Comparison of ENCODE assay signal across 12 cellular contexts in the genomic region with DNA sequence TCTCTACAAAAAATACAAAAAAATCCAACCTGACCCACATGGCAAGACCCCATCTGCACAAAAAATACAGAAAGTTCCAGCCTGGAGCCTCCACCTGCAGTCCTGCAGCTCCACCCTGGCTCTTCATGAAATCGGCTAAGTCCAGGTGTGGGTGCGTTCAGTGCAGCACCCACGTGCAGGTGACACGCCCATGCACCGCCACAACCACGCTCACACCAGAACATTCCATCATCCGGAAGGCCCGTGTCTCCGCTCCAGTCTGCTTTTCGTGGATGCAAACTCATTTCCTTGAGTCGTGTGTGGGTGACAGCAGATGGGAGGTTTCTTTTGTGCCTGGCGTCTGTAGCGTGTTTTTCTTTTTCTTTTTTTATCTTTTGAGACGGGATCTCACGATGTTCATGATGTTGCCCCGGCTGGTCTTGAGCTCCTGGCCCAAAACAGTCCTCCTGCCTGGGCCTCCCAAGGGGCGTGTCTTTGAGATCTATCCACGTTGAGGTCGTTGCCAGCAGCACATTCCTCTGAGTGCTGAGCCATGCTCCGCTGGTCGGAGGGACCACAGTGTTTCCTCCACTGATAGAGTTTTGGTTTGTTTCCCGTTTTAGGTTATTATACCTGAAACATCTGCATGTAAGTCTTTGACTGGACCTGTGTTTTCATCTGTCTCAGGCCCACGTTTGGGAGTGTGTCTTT. TPM values are rescaled to one million over a fixed set of nuclear protein-coding genes. Genes with fewer than 3 reads are reported as not detected.
DNase-seq lines count a peak whose midpoint lies in the region; ATAC-seq, FAIRE-seq and TF ChIP-seq lines count a peak whose summit lies in the region.
"Had no signal": no experiment of that assay in that cellular context is flagged by ENCODE, and none has a peak within 500 bp of the region (broad histone marks: within the 10 kb centered on the region; RNA-seq: fewer than 3 reads in every experiment).

No MANE protein-coding gene starts in this region.

- WGBS in IMR-90 (ENCODE audit: extremely low coverage in 2 of 2, insufficient read length in 1 of 2), 2 experiments, result 88% methylated on average over 13 of the region's 23 CpGs; no CpG with 5 or more reads in 1 of the 2 experiments
- WGBS in GM12878 (ENCODE audit: insufficient coverage, insufficient replicate concordance, low lambda C conversion rate, missing lambda C conversion rate), result 16% methylated on average over 23 of the region's 23 CpGs

- no peak overlapping the region for H3K27ac ChIP-seq in CD8-positive, alpha-beta memory T cell (ENCODE audit: low read depth, low read length)
- no peak overlapping the region for H3K27ac ChIP-seq in IMR-90 (ENCODE audit: insufficient read depth, low read length)
- peak overlapping the region; percentile 68 for H3K27ac ChIP-seq in GM12878 (ENCODE audit: control insufficient read depth, insufficient read depth)
- H3K27ac ChIP-seq in uterus, result no peak overlapping the region

- 0 out of 2 replicates have a peak, but pooled peaks cover 7% of the 10 kb centered on the region for H3K9me1 ChIP-seq in IMR-90 (ENCODE audit: insufficient read depth, low read length)

- no peaks in the 10 kb centered on the region for H3K9me3 ChIP-seq in CD8-positive, alpha-beta memory T cell (ENCODE audit: low read length)
- H3K9me3 ChIP-seq in IMR-90 (ENCODE audit: control insufficient read depth, insufficient read depth, low read length) (no peaks in the 10 kb centered on the region), GM12878 (replicated peaks; ENCODE audit: control insufficient read depth, insufficient read depth, low read length) (no peaks in the 10 kb centered on the region), uterus (no peaks in the 10 kb centered on the region)
- H3K9me3 ChIP-seq: stomach had no signal

- no peak overlapping the region for H4K91ac ChIP-seq in IMR-90 (ENCODE audit: insufficient read depth, low read depth, low read length)

- dilution Hi-C loops in IMR-90 (cut with HindIII; ENCODE audit: low sequenced_read_pairs, unreplicated experiment), result no loop called here

- no peak for TF ChIP-seq EP300 in GM12878 (IDR thresholded peaks at IDR 0.05; ENCODE audit: borderline replicate concordance in 1 of 2, control insufficient read depth in 1 of 2, low read depth in 2 of 2, low read length in 2 of 2)

- H3K36me3 ChIP-seq in CD8-positive, alpha-beta memory T cell (ENCODE audit: insufficient read depth, low read length), result peaks cover 14% of the 10 kb centered on the region
- H3K36me3 ChIP-seq in IMR-90 (ENCODE audit: control insufficient read depth, insufficient read depth, low read length) (peaks cover 43% of the 10 kb centered on the region), GM12878 (ENCODE audit: control insufficient read depth in 2 of 2, insufficient read depth in 2 of 2, low read length in 1 of 2) (peaks cover 3 to 6% of the 10 kb centered on the region in 2 experiments), uterus (no peaks in the 10 kb centered on the region)

- H3K18ac ChIP-seq in IMR-90 (ENCODE audit: low read depth, low read length), result no peak overlapping the region

- intact Hi-C loops in IMR-90 (cut with micrococcal nuclease) (no loop called here), GM12878 (cut with micrococcal nuclease; ENCODE audit: unreplicated experiment) (no loop called here), uterus (cut with DNase I; ENCODE audit: low total_unique reads) (no loop called here)

- H3K4me3 Mint-ChIP-seq in CD8-positive, alpha-beta memory T cell, result peak overlapping the region; percentile 35 to 78 (median 65)
- H3K4me3 Mint-ChIP-seq in natural killer cell treated with Interleukin-12 subunit alpha and Interleukin-12 subunit beta and Interleukin-15 and Interleukin-18, amount 100 ng/mL, for 72 hours, result peak overlapping the region; percentile 45

- no peak overlapping the region for H2BK20ac ChIP-seq in IMR-90 (ENCODE audit: low read depth, low read length)

- CTCF ChIA-PET in CD8-positive, alpha-beta memory T cell (lab: Charles Lee), result interaction anchor here (1.0 to 1.4 kb wide), 4 partner anchors 22 to 62 kb away, joined by 3 to 4 read pairs (median 4); a partner anchor contains a TSS
- CTCF ChIA-PET in IMR-90 (lab: Yijun Ruan, JAX), result no interaction called here
- CTCF ChIA-PET in GM12878 (lab: Yijun Ruan, JAX), result interaction anchor here (0.6 to 2.4 kb wide), 5 partner anchors 9 to 232 kb away, joined by 3 to 9 read pairs (median 4); no protein-coding TSS in a partner anchor

- no peaks in the 10 kb centered on the region for H3K9me3 Mint-ChIP-seq in CD8-positive, alpha-beta memory T cell
- H3K9me3 Mint-ChIP-seq in natural killer cell treated with Interleukin-12 subunit alpha and Interleukin-12 subunit beta and Interleukin-15 and Interleukin-18, amount 100 ng/mL, for 72 hours, result no peaks in the 10 kb centered on the region

- H2BK15ac ChIP-seq in IMR-90 (ENCODE audit: low read depth, low read length), result no peak overlapping the region

- peaks cover 0 to 33% (median 0%) of the 10 kb centered on the region in 3 donors for H3K36me3 Mint-ChIP-seq in CD8-positive, alpha-beta memory T cell
- H3K36me3 Mint-ChIP-seq in natural killer cell treated with Interleukin-12 subunit alpha and Interleukin-12 subunit beta and Interleukin-15 and Interleukin-18, amount 100 ng/mL, for 72 hours, result peaks cover 5% of the 10 kb centered on the region

- peaks cover 21% of the 10 kb centered on the region for H3K4me1 ChIP-seq in CD8-positive, alpha-beta memory T cell (ENCODE audit: insufficient read depth, low read length)
- H3K4me1 ChIP-seq in IMR-90 (ENCODE audit: control insufficient read depth, insufficient read depth, low read length), result no peaks in the 10 kb centered on the region
- H3K4me1 ChIP-seq in GM12878 (ENCODE audit: control insufficient read depth, insufficient read depth, low read length), result peaks cover 18% of the 10 kb centered on the region
- no peaks in the 10 kb centered on the region for H3K4me1 ChIP-seq in uterus

- H3K27me3 Mint-ChIP-seq in CD8-positive, alpha-beta memory T cell, result no peaks in the 10 kb centered on the region
- H3K27me3 Mint-ChIP-seq in natural killer cell treated with Interleukin-12 subunit alpha and Interleukin-12 subunit beta and Interleukin-15 and Interleukin-18, amount 100 ng/mL, for 72 hours, result no peaks in the 10 kb centered on the region

- H4K8ac ChIP-seq in IMR-90 (ENCODE audit: low read depth in 2 of 2, low read length in 2 of 2), result no peak overlapping the region

- no peaks in the 10 kb centered on the region for H3K27me3 ChIP-seq in CD8-positive, alpha-beta memory T cell (ENCODE audit: insufficient read depth, low read length, poor library complexity, severe bottlenecking)
- no peaks in the 10 kb centered on the region for H3K27me3 ChIP-seq in IMR-90 (ENCODE audit: control insufficient read depth, insufficient read depth, low read length)
- H3K27me3 ChIP-seq in GM12878 (replicated peaks in 1 of 2; ENCODE audit: control insufficient read depth in 2 of 2, insufficient read depth in 2 of 2, low read length in 1 of 2), result no peaks in the 10 kb centered on the region
- H3K27me3 ChIP-seq in uterus, result no peaks in the 10 kb centered on the region
- H3K27me3 ChIP-seq: stomach had no signal

- RAD21 ChIA-PET in GM12878 (lab: Charles Lee; ENCODE audit: unreplicated experiment), result no interaction called here

- ATAC-seq in IMR-90 (ENCODE audit: low read depth), result no peak
- peak; percentile 49 for ATAC-seq in GM12878
- no peak for ATAC-seq in natural killer cell treated with Interleukin-12 subunit alpha and Interleukin-12 subunit beta and Interleukin-15 and Interleukin-18, amount 100 ng/mL, for 72 hours

- H3K9ac ChIP-seq in IMR-90 (ENCODE audit: low read depth, low read length) (no peak overlapping the region), GM12878 (ENCODE audit: control insufficient read depth, insufficient read depth, low read length) (0 out of 2 replicates have a peak overlapping the region, but pooled peaks have one; percentile 13)

- in situ Hi-C loops in IMR-90 (cut with MboI; ENCODE audit: low sequenced_read_pairs), result loop anchor here (10.0 kb wide), 1 partner anchor 152 kb away; a partner anchor contains a TSS
- in situ Hi-C loops in GM12878 (cut with MboI), result no loop called here

- peak overlapping the region; percentile 1 for H3K4me3 ChIP-seq in CD8-positive, alpha-beta memory T cell (ENCODE audit: low read length)
- H3K4me3 ChIP-seq in IMR-90 (ENCODE audit: insufficient read depth, low read depth, low read length) (no peak overlapping the region), GM12878 (peak overlapping the region; percentile 24; the same call in 1 of the 2 replicates), uterus (no peak overlapping the region)
- H3K4me3 ChIP-seq: stomach had no signal

- H2AFZ ChIP-seq in IMR-90 (replicated peaks; ENCODE audit: low read length, poor library complexity) (no peak overlapping the region), GM12878 (ENCODE audit: control insufficient read depth, low read depth, low read length) (peak overlapping the region; percentile 44; the same call in 1 of the 2 replicates)

- H3K27ac Mint-ChIP-seq in CD8-positive, alpha-beta memory T cell, result peak overlapping the region; percentile 53 to 95 (median 92)
- peak overlapping the region in 1 of 2 donors; percentile 62 for H3K27ac Mint-ChIP-seq in natural killer cell treated with Interleukin-12 subunit alpha and Interleukin-12 subunit beta and Interleukin-15 and Interleukin-18, amount 100 ng/mL, for 72 hours

- TF ChIP-seq RAD21 in IMR-90 (IDR thresholded peaks at IDR 0.05; ENCODE audit: low read length) (no peak), GM12878 (IDR thresholded peaks at IDR 0.05; ENCODE audit: insufficient read depth, low read depth, low read length) (no peak)

- H3K23ac ChIP-seq in IMR-90 (ENCODE audit: low read depth, low read length), result no peak overlapping the region

- H4K20me1 ChIP-seq in IMR-90 (ENCODE audit: insufficient read depth, low read length) (peaks cover 33% of the 10 kb centered on the region), GM12878 (ENCODE audit: control insufficient read depth, insufficient read depth) (no peaks in the 10 kb centered on the region)

- H3K4me1 Mint-ChIP-seq in CD8-positive, alpha-beta memory T cell, result peaks cover 22 to 28% (median 24%) of the 10 kb centered on the region in 3 donors
- peaks cover 24 to 27% of the 10 kb centered on the region in 2 donors for H3K4me1 Mint-ChIP-seq in natural killer cell treated with Interleukin-12 subunit alpha and Interleukin-12 subunit beta and Interleukin-15 and Interleukin-18, amount 100 ng/mL, for 72 hours (ENCODE audit: low read depth in 2 of 2)

- no peak overlapping the region for H2BK120ac ChIP-seq in IMR-90 (ENCODE audit: low read depth, low read length)

- H3K79me1 ChIP-seq in IMR-90 (ENCODE audit: low read depth in 1 of 2, low read length in 2 of 2), result peaks cover 15 to 81% of the 10 kb centered on the region in 2 experiments; a peak in 3 of 4 replicates

- H2AK5ac ChIP-seq in IMR-90 (ENCODE audit: low read depth, low read length), result no peak overlapping the region

- TF ChIP-seq POLR2A in IMR-90 (IDR thresholded peaks at IDR 0.05; ENCODE audit: low read depth, low read length) (no peak), GM12878 (IDR thresholded peaks at IDR 0.05; ENCODE audit: low read depth, low read length) (no peak), uterus (IDR thresholded peaks at IDR 0.05) (no peak)

- POLR2A ChIA-PET in CD8-positive, alpha-beta memory T cell (lab: Charles Lee), result interaction anchor here (0.6 to 1.4 kb wide), 3 partner anchors 14 to 304 kb away, joined by 3 read pairs; a partner anchor contains a TSS
- POLR2A ChIA-PET in IMR-90 (lab: Charles Lee; ENCODE audit: unreplicated experiment) (no interaction called here), GM12878 (lab: Charles Lee) (interaction anchor here (1.0 kb wide), 1 partner anchor 16 kb away, joined by 3 read pairs; no protein-coding TSS in a partner anchor)

- DNase-seq in CD8-positive, alpha-beta memory T cell, result peak in 2 of 5 donors; percentile 29 to 47
- no peak for DNase-seq in IMR-90
- no peak for DNase-seq in GM12878 (ENCODE audit: low read depth, low spot score)
- no peak for DNase-seq in natural killer cell treated with Interleukin-12 subunit alpha and Interleukin-12 subunit beta and Interleukin-15 and Interleukin-18, amount 100 ng/mL, for 72 hours (ENCODE audit: low spot score)
- DNase-seq in uterus, result no peak
- no peak for DNase-seq in 8988T
- DNase-seq in SKM-1 (lab: John Stamatoyannopoulos, UW; ENCODE audit: unreplicated experiment), result no peak
- DNase-seq: H7, NCI-H2107, stomach had no signal

- H3K4ac ChIP-seq in IMR-90 (ENCODE audit: low read depth, low read length), result no peak overlapping the region

- SMC1A ChIA-PET in GM12878 (lab: Charles Lee; ENCODE audit: uncharacterized antibody, unreplicated experiment), result interaction anchor here (0.6 kb wide), 1 partner anchor 14 kb away, joined by 3 read pairs; no protein-coding TSS in a partner anchor

- no peak overlapping the region for H3K56ac ChIP-seq in IMR-90 (ENCODE audit: extremely low read depth, insufficient read depth, low read length)

- no peaks in the 10 kb centered on the region; the same call in none of the 2 replicates for H3K79me2 ChIP-seq in GM12878 (ENCODE audit: control insufficient read depth, insufficient read depth, low read length)

- H3K14ac ChIP-seq in IMR-90 (replicated peaks; ENCODE audit: low read depth, low read length), result no peak overlapping the region

- H3K4me2 ChIP-seq in IMR-90 (ENCODE audit: low read depth, low read length) (no peak overlapping the region), GM12878 (ENCODE audit: control insufficient read depth, insufficient read depth) (peak overlapping the region; percentile 87)

- H4K5ac ChIP-seq in IMR-90 (ENCODE audit: low read depth, low read length), result no peak overlapping the region

- TF ChIP-seq CTCF in IMR-90 (conservative IDR thresholded peaks at IDR 0.05; ENCODE audit: low read depth, low read length) (no peak), GM12878 (IDR thresholded peaks at IDR 0.05 in 2 of 3, conservative IDR thresholded peaks at IDR 0.05 in 1 of 3; ENCODE audit: control insufficient read depth in 2 of 3, extremely low read depth in 1 of 3, insufficient read depth in 1 of 3, low read depth in 3 of 3, low read length in 3 of 3) (no peak), uterus (IDR thresholded peaks at IDR 0.05) (no peak)

- H2BK5ac ChIP-seq in IMR-90 (ENCODE audit: low read depth, low read length, poor library complexity, severe bottlenecking), result no peak overlapping the region

- peak overlapping the region; percentile 24 for H2AK9ac ChIP-seq in IMR-90 (replicated peaks; ENCODE audit: low read depth, low read length, poor library complexity)

- BruUV-seq in IMR-90 (replicated peaks; lab: Mats Ljungman, UMichigan) (no TSS peak), GM12878 (replicated peaks; lab: Mats Ljungman, UMichigan) (no TSS peak)

- FAIRE-seq in GM12878 (lab: Jason Lieb, UNC), result peak; percentile 89
- FAIRE-seq: G401.6 had no signal

RNA-seq across cellular contexts. Expression of a gene that starts 7.1 kb away (rescaled TPM):
- total RNA-seq in CD8-positive, alpha-beta memory T cell, result 10 to 100 TPM; 26.2 to 28.4 TPM
- 11.5 TPM for polyA plus RNA-seq in CD8-positive, alpha-beta memory T cell
- 21.4 and 23.5 TPM in 2 replicates for total RNA-seq in IMR-90 (2012; rRNA removed)
- polyA plus RNA-seq in IMR-90 (2012; rRNA removed), result 26.6 and 29.8 TPM in 2 replicates
- polyA plus RNA-seq in IMR-90 (2012; cell fraction: cytosol; rRNA removed), result 32.6 and 35.1 TPM in 2 replicates
- 129 and 308 TPM in 2 replicates for polyA plus RNA-seq in IMR-90 (2012; cell fraction: nucleus; rRNA removed; ENCODE audit: low replicate concordance)
- total RNA-seq in GM12878 (2013; cell fraction: nucleolus; rRNA removed), result 62.9 and 72.6 TPM in 2 replicates
- total RNA-seq in GM12878 (2014; rRNA removed), result 17.2 and 18.3 TPM in 2 replicates
- total RNA-seq in GM12878 (2014; rRNA removed; fragmentation: Illumina TruSeq; extraction: Trizol), result 4.8 and 6.6 TPM in 2 replicates
- total RNA-seq in GM12878 (2021), result 21.1 and 24.9 TPM in 2 replicates
- polyA plus RNA-seq in GM12878 (2011; ENCODE audit: low read depth), result 4.3 TPM
- polyA plus RNA-seq in GM12878 (2011; rRNA removed), result 6.0 and 9.1 TPM in 2 replicates
- 15.2 and 17.0 TPM in 2 replicates for polyA plus RNA-seq in GM12878 (2011; cell fraction: cytosol; rRNA removed)
- 92.1 and 99.5 TPM in 2 replicates for polyA plus RNA-seq in GM12878 (2011; cell fraction: nucleus; rRNA removed)
- 14.4 and 15.3 TPM in 2 replicates for polyA plus RNA-seq in GM12878 (2012)
- polyA plus RNA-seq in GM12878 (2014; fragmentation: Illumina TruSeq; extraction: Trizol), result 6.1 and 9.9 TPM in 2 replicates
- polyA plus RNA-seq in GM12878 (2014; fragmentation: Nextera tagmentation; extraction: Ambion mirVana), result under 1 TPM; 0.39 to 0.66 TPM
- polyA plus RNA-seq in GM12878 (2014; rRNA removed), result 18.4 and 18.5 TPM in 2 replicates
- 10 to 100 TPM; 12.6 to 16.8 TPM for polyA plus RNA-seq in GM12878 (2016; fragmentation: Nextera tagmentation; extraction: Ambion mirVana)
- polyA minus RNA-seq in GM12878 (2011; rRNA and poly(A)+ RNA removed), result 14.0 and 20.2 TPM in 2 replicates
- polyA minus RNA-seq in GM12878 (2011; cell fraction: cytosol; rRNA and poly(A)+ RNA removed), result 3.5 and 4.7 TPM in 2 replicates
- polyA minus RNA-seq in GM12878 (2011; cell fraction: nucleus; rRNA and poly(A)+ RNA removed), result 14.5 and 26.6 TPM in 2 replicates
- total RNA-seq in natural killer cell treated with Interleukin-12 subunit alpha and Interleukin-12 subunit beta and Interleukin-15 and Interleukin-18, amount 100 ng/mL, for 72 hours, result 10 to 100 TPM; 20.6 to 56.9 TPM
- total RNA-seq in uterus, result 10 to 100 TPM; 20.7 to 43.7 (median 22.8) TPM

RNA-seq across cellular contexts. Expression of a gene that starts 15.4 kb away (rescaled TPM):
- total RNA-seq in CD8-positive, alpha-beta memory T cell, result 10 to 100 TPM; 25.3 to 26.4 TPM
- polyA plus RNA-seq in CD8-positive, alpha-beta memory T cell, result 12.2 TPM
- total RNA-seq in IMR-90 (2012; rRNA removed) (not detected in 2 replicates), GM12878 (2014; rRNA removed) (16.3 and 19.8 TPM in 2 replicates), GM12878 (2014; rRNA removed; fragmentation: Illumina TruSeq; extraction: Trizol) (7.6 and 9.4 TPM in 2 replicates), GM12878 (2021) (37.0 and 42.3 TPM in 2 replicates), uterus (1 to 10 TPM in 2 of 4 donors, under 1 TPM in 2; 0.59 to 8.2 (median 1.1) TPM)
- polyA plus RNA-seq in IMR-90 (2012; rRNA removed) (not detected in 2 replicates), GM12878 (2011; rRNA removed) (12.7 and 21.8 TPM in 2 replicates), GM12878 (2014; fragmentation: Illumina TruSeq; extraction: Trizol) (3.0 and 9.5 TPM in 2 replicates), GM12878 (2014; fragmentation: Nextera tagmentation; extraction: Ambion mirVana) (1 to 10 TPM in 1 of 2 experiments, under 1 TPM in 1; 0.21 to 1.6 TPM), GM12878 (2014; rRNA removed) (42.1 and 51.0 TPM in 2 replicates), GM12878 (2016; fragmentation: Nextera tagmentation; extraction: Ambion mirVana) (10 to 100 TPM; 11.0 to 13.0 TPM)
- 0.01 TPM in 1 of 2 replicates, not detected in the other for polyA plus RNA-seq in IMR-90 (2012; cell fraction: cytosol; rRNA removed)
- polyA plus RNA-seq in IMR-90 (2012; cell fraction: nucleus; rRNA removed; ENCODE audit: low replicate concordance), result 0.18 and 0.23 TPM in 2 replicates
- total RNA-seq in GM12878 (2013; cell fraction: nucleolus; rRNA removed), result 106 and 107 TPM in 2 replicates
- 14.4 TPM for polyA plus RNA-seq in GM12878 (2011; ENCODE audit: low read depth)
- 15.7 and 24.8 TPM in 2 replicates for polyA plus RNA-seq in GM12878 (2011; cell fraction: cytosol; rRNA removed)
- 445 and 483 TPM in 2 replicates for polyA plus RNA-seq in GM12878 (2011; cell fraction: nucleus; rRNA removed)
- polyA plus RNA-seq in GM12878 (2012), result 46.7 and 48.0 TPM in 2 replicates
- polyA minus RNA-seq in GM12878 (2011; rRNA and poly(A)+ RNA removed), result 7.8 and 14.5 TPM in 2 replicates
- polyA minus RNA-seq in GM12878 (2011; cell fraction: cytosol; rRNA and poly(A)+ RNA removed), result 3.9 and 5.2 TPM in 2 replicates
- 38.2 and 44.2 TPM in 2 replicates for polyA minus RNA-seq in GM12878 (2011; cell fraction: nucleus; rRNA and poly(A)+ RNA removed)
- total RNA-seq in natural killer cell treated with Interleukin-12 subunit alpha and Interleukin-12 subunit beta and Interleukin-15 and Interleukin-18, amount 100 ng/mL, for 72 hours, result 1 to 10 TPM; 2.4 to 6.7 TPM
- polyA plus RNA-seq: neural cell had no signal

RNA-seq across cellular contexts. Expression of a gene that starts 42.4 kb away (rescaled TPM):
- total RNA-seq in CD8-positive, alpha-beta memory T cell, result 10 to 100 TPM; 54.2 to 59.4 TPM
- polyA plus RNA-seq in CD8-positive, alpha-beta memory T cell, result 267 TPM
- total RNA-seq in IMR-90 (2012; rRNA removed) (9.4 and 10.9 TPM in 2 replicates), GM12878 (2014; rRNA removed) (5.2 and 6.5 TPM in 2 replicates), GM12878 (2014; rRNA removed; fragmentation: Illumina TruSeq; extraction: Trizol) (1.9 and 3.8 TPM in 2 replicates), GM12878 (2021) (10.1 and 10.9 TPM in 2 replicates), uterus (10 to 100 TPM; 13.3 to 61.5 (median 38.4) TPM)
- polyA plus RNA-seq in IMR-90 (2012; rRNA removed) (27.6 and 33.8 TPM in 2 replicates), GM12878 (2011; rRNA removed) (2.2 and 5.1 TPM in 2 replicates), GM12878 (2014; fragmentation: Illumina TruSeq; extraction: Trizol) (0.82 and 1.7 TPM in 2 replicates), GM12878 (2014; fragmentation: Nextera tagmentation; extraction: Ambion mirVana) (1 to 10 TPM in 1 of 2 experiments, under 1 TPM in 1; 0.18 to 1.2 TPM), GM12878 (2014; rRNA removed) (10.5 and 10.8 TPM in 2 replicates), GM12878 (2016; fragmentation: Nextera tagmentation; extraction: Ambion mirVana) (1 to 10 TPM; 5.2 to 7.2 TPM)
- polyA plus RNA-seq in IMR-90 (2012; cell fraction: cytosol; rRNA removed), result 42.2 and 46.1 TPM in 2 replicates
- polyA plus RNA-seq in IMR-90 (2012; cell fraction: nucleus; rRNA removed; ENCODE audit: low replicate concordance), result 45.4 and 109 TPM in 2 replicates
- 3.3 and 3.7 TPM in 2 replicates for total RNA-seq in GM12878 (2013; cell fraction: nucleolus; rRNA removed)
- 3.5 TPM for polyA plus RNA-seq in GM12878 (2011; ENCODE audit: low read depth)
- polyA plus RNA-seq in GM12878 (2011; cell fraction: cytosol; rRNA removed), result 8.6 and 12.4 TPM in 2 replicates
- 22.5 TPM in 2 replicates for polyA plus RNA-seq in GM12878 (2011; cell fraction: nucleus; rRNA removed)
- polyA plus RNA-seq in GM12878 (2012), result 8.7 and 14.5 TPM in 2 replicates
- polyA minus RNA-seq in GM12878 (2011; rRNA and poly(A)+ RNA removed), result 1.7 and 4.0 TPM in 2 replicates
- polyA minus RNA-seq in GM12878 (2011; cell fraction: cytosol; rRNA and poly(A)+ RNA removed), result 4.8 and 5.9 TPM in 2 replicates
- 3.1 and 3.3 TPM in 2 replicates for polyA minus RNA-seq in GM12878 (2011; cell fraction: nucleus; rRNA and poly(A)+ RNA removed)
- 10 to 100 TPM; 39.0 to 44.9 TPM for total RNA-seq in natural killer cell treated with Interleukin-12 subunit alpha and Interleukin-12 subunit beta and Interleukin-15 and Interleukin-18, amount 100 ng/mL, for 72 hours

RNA-seq across cellular contexts. Expression of a gene that starts 49.8 kb away (rescaled TPM):
- 100 to 1,000 TPM; 118 to 125 TPM for total RNA-seq in CD8-positive, alpha-beta memory T cell
- 183 TPM for polyA plus RNA-seq in CD8-positive, alpha-beta memory T cell
- total RNA-seq in IMR-90 (2012; rRNA removed), result 138 and 143 TPM in 2 replicates
- polyA plus RNA-seq in IMR-90 (2012; rRNA removed), result 238 and 247 TPM in 2 replicates
- polyA plus RNA-seq in IMR-90 (2012; cell fraction: cytosol; rRNA removed), result 157 and 265 TPM in 2 replicates
- 135 and 414 TPM in 2 replicates for polyA plus RNA-seq in IMR-90 (2012; cell fraction: nucleus; rRNA removed; ENCODE audit: low replicate concordance)
- 76.9 and 99.0 TPM in 2 replicates for total RNA-seq in GM12878 (2013; cell fraction: nucleolus; rRNA removed)
- 119 and 139 TPM in 2 replicates for total RNA-seq in GM12878 (2014; rRNA removed)
- total RNA-seq in GM12878 (2014; rRNA removed; fragmentation: Illumina TruSeq; extraction: Trizol), result 32.2 and 36.7 TPM in 2 replicates
- total RNA-seq in GM12878 (2021), result 125 and 133 TPM in 2 replicates
- 31.4 TPM for polyA plus RNA-seq in GM12878 (2011; ENCODE audit: low read depth)
- polyA plus RNA-seq in GM12878 (2011; rRNA removed), result 17.8 and 40.4 TPM in 2 replicates
- 65.3 and 99.8 TPM in 2 replicates for polyA plus RNA-seq in GM12878 (2011; cell fraction: cytosol; rRNA removed)
- 213 and 241 TPM in 2 replicates for polyA plus RNA-seq in GM12878 (2011; cell fraction: nucleus; rRNA removed)
- 83.3 and 98.1 TPM in 2 replicates for polyA plus RNA-seq in GM12878 (2012)
- polyA plus RNA-seq in GM12878 (2014; fragmentation: Illumina TruSeq; extraction: Trizol), result 7.2 and 25.0 TPM in 2 replicates
- polyA plus RNA-seq in GM12878 (2014; fragmentation: Nextera tagmentation; extraction: Ambion mirVana), result 1 to 10 TPM; 2.3 to 7.2 TPM
- polyA plus RNA-seq in GM12878 (2014; rRNA removed), result 104 and 132 TPM in 2 replicates
- polyA plus RNA-seq in GM12878 (2016; fragmentation: Nextera tagmentation; extraction: Ambion mirVana), result 100 to 1,000 TPM; 156 to 162 TPM
- 39.6 and 63.8 TPM in 2 replicates for polyA minus RNA-seq in GM12878 (2011; rRNA and poly(A)+ RNA removed)
- polyA minus RNA-seq in GM12878 (2011; cell fraction: cytosol; rRNA and poly(A)+ RNA removed), result 29.9 and 33.5 TPM in 2 replicates
- 44.1 and 64.1 TPM in 2 replicates for polyA minus RNA-seq in GM12878 (2011; cell fraction: nucleus; rRNA and poly(A)+ RNA removed)
- 100 to 1,000 TPM in 1 of 2 donors, 10 to 100 TPM in 1; 89.2 to 113 TPM for total RNA-seq in natural killer cell treated with Interleukin-12 subunit alpha and Interleukin-12 subunit beta and Interleukin-15 and Interleukin-18, amount 100 ng/mL, for 72 hours
- total RNA-seq in uterus, result 100 to 1,000 TPM; 111 to 175 (median 142) TPM

Comparison
In these comparisons a context has a peak if more than half of its experiments do, and no peak if none do; other contexts are left out.
1. H3K4me3 ChIP-seq: peak in CD8-positive, alpha-beta memory T cell (single experiment) and GM12878 (single experiment); none in IMR-90 (single experiment) and uterus (0 of 2).